In the genomic region with DNA sequence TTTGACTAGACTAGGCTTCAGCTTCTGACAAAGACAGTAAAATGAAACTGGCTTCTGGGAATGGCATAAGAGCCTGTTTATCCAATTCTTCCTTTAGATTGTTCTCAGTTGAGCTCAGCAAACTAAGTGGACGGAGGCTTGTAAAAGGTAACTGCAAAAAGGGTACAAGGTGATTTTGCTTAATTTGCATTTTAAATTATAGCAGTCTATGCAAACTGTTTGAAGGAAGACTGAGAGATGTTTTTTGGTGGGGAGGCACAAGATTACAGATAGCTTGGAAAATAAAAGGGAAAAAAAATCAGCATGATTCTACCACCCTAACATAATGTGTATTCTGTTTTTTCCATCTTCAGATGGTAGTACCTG, we compare ENCODE assay signal across 8 cellular contexts. TPM values are rescaled to one million over a fixed set of nuclear protein-coding genes. Genes with fewer than 3 reads are reported as not detected.
A peak's percentile ranks its signal among the peaks of the same experiment; 100 is the strongest.
DNase-seq lines count a peak whose midpoint lies in the region; ATAC-seq and TF ChIP-seq lines count a peak whose summit lies in the region.
"Had no signal": no experiment of that assay in that cellular context is flagged by ENCODE, and none has a peak within 500 bp of the region (broad histone marks: within the 10 kb centered on the region; RNA-seq: fewer than 3 reads in every experiment).

No MANE protein-coding gene starts in this region.

- intact Hi-C loops in posterior vena cava (cut with DNase I) = loop anchor here in 1 of 2 donors (5.0 kb wide), 1 partner anchor 61 kb away; no protein-coding TSS in a partner anchor

- TF ChIP-seq CTCF in HFF-Myc (IDR thresholded peaks at IDR 0.05; ENCODE audit: low read depth, low read length, missing control alignments) (no peak), glutamatergic neuron (IDR thresholded peaks at IDR 0.05; ENCODE audit: partially characterized antibody, unreplicated experiment) (no peak)

- peak overlapping the region; percentile 30 for H3K4me3 ChIP-seq in HFF-Myc (replicated peaks; ENCODE audit: low read depth, low read length)

- POLR2A ChIA-PET in activated CD8-positive, alpha-beta T cell treated with anti-CD3 and anti-CD28 coated beads, Interleukin-2, amount 10 ng/mL, durations not matched to agents 7 days and 5 days (lab: Charles Lee) = interaction anchor here (0.6 to 1.5 kb wide), 3 partner anchors 9 to 152 kb away, joined by 4 to 8 read pairs (median 7); partner anchors contain the start of gene SRSF5

- H3K4me1 Mint-ChIP-seq in activated CD8-positive, alpha-beta T cell treated with anti-CD3 and anti-CD28 coated beads, Interleukin-2, amount 10 ng/mL, durations not matched to agents 7 days and 5 days (ENCODE audit: low read depth) = peaks cover 82% of the 10 kb centered on the region
- H3K4me1 Mint-ChIP-seq in glutamatergic neuron (ENCODE audit: low read depth, unreplicated experiment) = peaks cover 68% of the 10 kb centered on the region
- H3K4me1 Mint-ChIP-seq in stimulated activated memory B cell treated with anti-CD40 and anti-IgM and Interleukin-4, amounts not matched to agents 10 μg/mL and 1 μg/mL and 100 μg/mL, for 72 hours = peaks cover 88% of the 10 kb centered on the region

- peak overlapping the region; percentile 99 for H3K27ac Mint-ChIP-seq in activated CD8-positive, alpha-beta T cell treated with anti-CD3 and anti-CD28 coated beads, Interleukin-2, amount 10 ng/mL, durations not matched to agents 7 days and 5 days
- H3K27ac Mint-ChIP-seq in glutamatergic neuron (ENCODE audit: unreplicated experiment) = peak overlapping the region; percentile 41
- peak overlapping the region; percentile 93 for H3K27ac Mint-ChIP-seq in stimulated activated memory B cell treated with anti-CD40 and anti-IgM and Interleukin-4, amounts not matched to agents 10 μg/mL and 1 μg/mL and 100 μg/mL, for 72 hours

- no peaks in the 10 kb centered on the region for H3K27me3 Mint-ChIP-seq in activated CD8-positive, alpha-beta T cell treated with anti-CD3 and anti-CD28 coated beads, Interleukin-2, amount 10 ng/mL, durations not matched to agents 7 days and 5 days (ENCODE audit: low read depth)
- H3K27me3 Mint-ChIP-seq in glutamatergic neuron (ENCODE audit: unreplicated experiment) = peaks cover 7% of the 10 kb centered on the region
- H3K27me3 Mint-ChIP-seq in stimulated activated memory B cell treated with anti-CD40 and anti-IgM and Interleukin-4, amounts not matched to agents 10 μg/mL and 1 μg/mL and 100 μg/mL, for 72 hours = no peaks in the 10 kb centered on the region

- H3K9me3 Mint-ChIP-seq in activated CD8-positive, alpha-beta T cell treated with anti-CD3 and anti-CD28 coated beads, Interleukin-2, amount 10 ng/mL, durations not matched to agents 7 days and 5 days (ENCODE audit: insufficient read depth) = no peaks in the 10 kb centered on the region
- H3K9me3 Mint-ChIP-seq in glutamatergic neuron (ENCODE audit: unreplicated experiment) = no peaks in the 10 kb centered on the region
- H3K9me3 Mint-ChIP-seq in stimulated activated memory B cell treated with anti-CD40 and anti-IgM and Interleukin-4, amounts not matched to agents 10 μg/mL and 1 μg/mL and 100 μg/mL, for 72 hours = no peaks in the 10 kb centered on the region

- CTCF ChIA-PET in activated CD8-positive, alpha-beta T cell treated with anti-CD3 and anti-CD28 coated beads, Interleukin-2, amount 10 ng/mL, durations not matched to agents 7 days and 5 days (lab: Charles Lee) = interaction anchor here (0.8 to 2.5 kb wide), 4 partner anchors 9 to 37 kb away, joined by 3 to 7 read pairs (median 3); no protein-coding TSS in a partner anchor

- H3K36me3 Mint-ChIP-seq in activated CD8-positive, alpha-beta T cell treated with anti-CD3 and anti-CD28 coated beads, Interleukin-2, amount 10 ng/mL, durations not matched to agents 7 days and 5 days (ENCODE audit: low read depth) = peaks cover 59% of the 10 kb centered on the region
- no peaks in the 10 kb centered on the region for H3K36me3 Mint-ChIP-seq in glutamatergic neuron (ENCODE audit: unreplicated experiment)
- H3K36me3 Mint-ChIP-seq in stimulated activated memory B cell treated with anti-CD40 and anti-IgM and Interleukin-4, amounts not matched to agents 10 μg/mL and 1 μg/mL and 100 μg/mL, for 72 hours = peaks cover 19% of the 10 kb centered on the region

- peak overlapping the region; percentile 92 for H3K4me3 Mint-ChIP-seq in activated CD8-positive, alpha-beta T cell treated with anti-CD3 and anti-CD28 coated beads, Interleukin-2, amount 10 ng/mL, durations not matched to agents 7 days and 5 days
- peak overlapping the region; percentile 96 for H3K4me3 Mint-ChIP-seq in glutamatergic neuron (ENCODE audit: unreplicated experiment)
- H3K4me3 Mint-ChIP-seq in stimulated activated memory B cell treated with anti-CD40 and anti-IgM and Interleukin-4, amounts not matched to agents 10 μg/mL and 1 μg/mL and 100 μg/mL, for 72 hours = peak overlapping the region; percentile 71

- DNase-seq in HFF-Myc (ENCODE audit: extremely low read depth, low read depth) (no peak), glutamatergic neuron (no peak), NCI-H226 (no peak), posterior vena cava (ENCODE audit: low spot score) (no peak)
- no peak for DNase-seq in activated CD8-positive, alpha-beta T cell treated with anti-CD3 and anti-CD28 coated beads, Interleukin-2, amount 10 ng/mL, durations not matched to agents 7 days and 5 days
- DNase-seq: stimulated activated CD4-positive, alpha-beta T cell treated with anti-CD3 and anti-CD28 coated beads, Interleukin-2, amount 100 ng/mL, for 24 hours had no signal

- no peak for ATAC-seq in activated CD8-positive, alpha-beta T cell treated with anti-CD3 and anti-CD28 coated beads, Interleukin-2, amount 10 ng/mL, durations not matched to agents 7 days and 5 days
- ATAC-seq in stimulated activated memory B cell treated with anti-CD40 and anti-IgM and Interleukin-4, amounts not matched to agents 10 μg/mL and 1 μg/mL and 100 μg/mL, for 72 hours = no peak
- no peak for ATAC-seq in GM21528 (IDR thresholded peaks at IDR 0.05; ENCODE audit: low FRiP score, unreplicated experiment)

RNA-seq across cellular contexts. Expression of gene SUSD6, which starts 5.0 kb away (rescaled TPM):
- total RNA-seq in activated CD8-positive, alpha-beta T cell treated with anti-CD3 and anti-CD28 coated beads, Interleukin-2, amount 10 ng/mL, durations not matched to agents 7 days and 5 days = 10 to 100 TPM; 40.0 to 43.1 TPM
- 106 TPM for total RNA-seq in glutamatergic neuron (ENCODE audit: unreplicated experiment)
- total RNA-seq in posterior vena cava = 10 to 100 TPM; 35.1 to 43.8 TPM

RNA-seq across cellular contexts. Expression of gene CCDC177, which starts 41.7 kb away (rescaled TPM):
- not detected for total RNA-seq in activated CD8-positive, alpha-beta T cell treated with anti-CD3 and anti-CD28 coated beads, Interleukin-2, amount 10 ng/mL, durations not matched to agents 7 days and 5 days
- total RNA-seq in glutamatergic neuron (ENCODE audit: unreplicated experiment) (7.8 TPM), posterior vena cava (not detected)

Comparison
In these comparisons a context has a peak if more than half of its experiments do, and no peak if none do; other contexts are left out.
1. H3K27ac Mint-ChIP-seq: peak in every context shown above with its lines; median percentile 99 in activated CD8-positive, alpha-beta T cell treated with anti-CD3 and anti-CD28 coated beads, Interleukin-2, amount 10 ng/mL, durations not matched to agents 7 days and 5 days; 93 in stimulated activated memory B cell treated with anti-CD40 and anti-IgM and Interleukin-4, amounts not matched to agents 10 μg/mL and 1 μg/mL and 100 μg/mL, for 72 hours; 41 in glutamatergic neuron.